10 cellular contexts compared by ENCODE assay signal in the genomic region with DNA sequence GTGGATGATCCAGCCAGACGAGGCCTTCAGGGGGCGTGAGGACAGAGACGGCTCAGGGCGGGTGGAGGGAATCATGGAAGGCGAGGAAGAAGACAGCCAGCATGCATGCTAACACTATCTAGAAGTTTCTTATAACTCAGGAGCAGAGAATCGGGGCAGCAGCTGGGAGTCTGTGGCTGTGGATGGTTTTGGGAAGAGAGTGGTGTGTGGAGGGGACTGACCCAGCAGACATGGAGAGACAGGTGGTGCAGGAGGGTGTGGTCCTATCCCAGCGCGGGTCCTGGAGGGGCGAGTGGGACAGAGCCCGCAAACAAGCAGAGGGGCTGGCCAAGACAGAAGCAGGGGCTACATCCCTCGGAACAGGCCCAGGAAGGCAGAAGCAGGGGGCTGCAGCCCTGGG.
"Had no signal": no experiment of that assay in that cellular context is flagged by ENCODE, and none has a peak within 500 bp of the region (broad histone marks: within the 10 kb centered on the region; RNA-seq: fewer than 3 reads in every experiment).

No MANE protein-coding gene starts in this region.

- H3K9me3 Mint-ChIP-seq: type B pancreatic cell had no signal

- ATAC-seq: stimulated activated naive CD8-positive, alpha-beta T cell treated with anti-CD3 and anti-CD28 coated beads, Interleukin-15, Interleukin-2, amounts not matched to agents 100 U/mL and 50 U/mL, for 24 hours had no signal

- DNase-seq: effector CD8-positive, alpha-beta T cell; foreskin melanocyte; islet precursor cell; mesenchymal stem cell; naive thymus-derived CD4-positive, alpha-beta T cell; small intestine; stimulated activated CD4-positive, alpha-beta T cell treated with anti-CD3 and anti-CD28 coated beads, Interleukin-12 subunit alpha, Interleukin-12 subunit beta, amount 100 ng/mL, for 4 hours; stimulated activated naive CD8-positive, alpha-beta T cell treated with anti-CD3 and anti-CD28 coated beads, Interleukin-15, Interleukin-2, amounts not matched to agents 100 U/mL and 50 U/mL, for 24 hours; thyroid gland had no signal

- H3K4me3 Mint-ChIP-seq: type B pancreatic cell had no signal

- H3K36me3 Mint-ChIP-seq: type B pancreatic cell had no signal

- H3K27me3 Mint-ChIP-seq: naive thymus-derived CD4-positive, alpha-beta T cell had no signal
